Comparison of ENCODE assay signal across 10 cellular contexts in the genomic region with DNA sequence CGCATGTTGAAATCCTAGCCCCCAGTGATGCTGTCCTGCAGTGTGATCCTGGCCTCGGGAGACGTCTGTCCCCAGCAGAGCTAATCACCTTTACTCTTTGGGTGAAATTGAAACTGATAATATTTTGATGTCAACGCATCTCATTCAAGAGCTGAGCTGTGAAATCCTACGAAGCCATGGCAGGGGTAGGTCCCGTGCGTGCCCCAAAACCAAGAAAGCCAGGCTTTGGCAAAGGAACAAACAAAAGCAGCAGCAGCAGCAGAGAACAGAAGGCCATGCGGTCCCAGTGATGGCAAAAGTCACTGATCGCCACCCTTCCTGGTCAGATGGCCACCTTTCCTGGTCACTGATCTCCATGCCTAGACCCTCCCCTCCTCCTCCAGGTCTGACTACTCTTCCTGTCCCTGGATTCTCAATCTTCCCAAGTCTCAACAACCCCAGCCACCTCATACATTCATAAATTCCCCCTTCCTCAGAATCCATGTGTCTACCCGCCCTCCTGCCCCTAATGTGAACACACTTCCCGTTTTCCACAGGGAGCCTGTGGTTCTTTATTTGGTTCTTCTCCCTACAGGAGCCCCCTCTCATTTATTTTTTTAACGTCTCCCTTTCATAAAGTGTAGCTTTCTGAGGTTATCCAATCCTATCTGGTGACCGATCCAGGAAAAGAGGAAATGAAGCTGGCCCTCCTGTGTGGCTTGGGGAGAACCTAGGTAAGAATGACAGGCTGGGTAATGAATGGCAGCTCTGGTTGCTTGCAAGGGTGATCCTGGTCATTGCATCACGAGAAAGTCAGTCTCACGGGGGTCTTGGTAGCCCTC.
"Had no signal": no experiment of that assay in that cellular context is flagged by ENCODE, and none has a peak within 500 bp of the region (broad histone marks: within the 10 kb centered on the region; RNA-seq: fewer than 3 reads in every experiment).

No MANE protein-coding gene starts in this region.

- H3K27ac Mint-ChIP-seq: activated naive CD8-positive, alpha-beta T cell; immature natural killer cell had no signal

- H3K9me3 Mint-ChIP-seq: immature natural killer cell; natural killer cell treated with Interleukin-12 subunit alpha and Interleukin-12 subunit beta and Interleukin-15 and Interleukin-18, amount 100 ng/mL, for 72 hours had no signal

- H3K27me3 Mint-ChIP-seq: activated naive CD8-positive, alpha-beta T cell; natural killer cell treated with Interleukin-12 subunit alpha and Interleukin-12 subunit beta and Interleukin-15 and Interleukin-18, amount 100 ng/mL, for 72 hours had no signal

- ATAC-seq: natural killer cell treated with Interleukin-12 subunit alpha and Interleukin-12 subunit beta and Interleukin-15 and Interleukin-18, amount 100 ng/mL, for 72 hours; stimulated activated naive CD8-positive, alpha-beta T cell treated with anti-CD3 and anti-CD28 coated beads, Interleukin-15, Interleukin-2, amounts not matched to agents 100 U/mL and 50 U/mL, for 24 hours; upper lobe of right lung had no signal

- H3K4me3 Mint-ChIP-seq: activated naive CD8-positive, alpha-beta T cell; immature natural killer cell; natural killer cell treated with Interleukin-12 subunit alpha and Interleukin-12 subunit beta and Interleukin-15 and Interleukin-18, amount 100 ng/mL, for 72 hours had no signal

- H3K4me1 Mint-ChIP-seq: immature natural killer cell had no signal

- DNase-seq: activated CD4-positive, alpha-beta T cell treated with anti-CD3 and anti-CD28 coated beads, Interleukin-2, amount 50 U/mL, for 1 hour; amygdala; immature natural killer cell; mammary epithelial cell; ovary; stimulated activated CD4-positive, alpha-beta T cell treated with anti-CD3 and anti-CD28 coated beads, Interleukin-2, amount 100 ng/mL, for 48 hours; stimulated activated naive CD8-positive, alpha-beta T cell treated with anti-CD3 and anti-CD28 coated beads, Interleukin-15, Interleukin-2, amounts not matched to agents 100 U/mL and 50 U/mL, for 24 hours; upper lobe of right lung had no signal
